In genomic region chr17:27353469-27354050, GRCh38 we compare ENCODE assay signal across 8 cellular contexts. TPM values are rescaled to one million over a fixed set of nuclear protein-coding genes. Genes with fewer than 3 reads are reported as not detected.
DNase-seq lines count a peak whose midpoint lies in the region; ATAC-seq, FAIRE-seq and TF ChIP-seq lines count a peak whose summit lies in the region.

No MANE protein-coding gene starts in this region.

- peak; percentile 49 for ATAC-seq in GM19468 (IDR thresholded peaks at IDR 0.05; ENCODE audit: extremely low read depth, unreplicated experiment)

- H3K9me3 ChIP-seq in Caco-2 (no peaks in the 10 kb centered on the region), endothelial cell of umbilical vein (replicated peaks; ENCODE audit: control insufficient read depth, insufficient read depth, low read length) (no peaks in the 10 kb centered on the region), mononuclear cell (ENCODE audit: low read depth, low read length) (no peaks in the 10 kb centered on the region)

- dilution Hi-C loops in endothelial cell of umbilical vein (cut with MboI; ENCODE audit: extremely low pct_ligation_motif_present, low sequenced_read_pairs), result no loop called here

- peaks cover 10% of the 10 kb centered on the region for H3K36me3 Mint-ChIP-seq in Caco-2 (ENCODE audit: insufficient read depth, unreplicated experiment)

- TF ChIP-seq CTCF in Caco-2 (IDR thresholded peaks at IDR 0.05; ENCODE audit: insufficient read depth in 1 of 2, low read depth in 1 of 2, low read length in 1 of 2, severe bottlenecking in 1 of 2, unreplicated experiment in 1 of 2) (peak; percentile 55 to 96), endothelial cell of umbilical vein (IDR thresholded peaks at IDR 0.05; ENCODE audit: extremely low read depth in 1 of 2, insufficient read depth in 1 of 2, low read depth in 1 of 2, low read length in 2 of 2) (peak; percentile 61 to 99)

- H3K4me2 ChIP-seq in endothelial cell of umbilical vein (ENCODE audit: insufficient read depth, low read length), result peak overlapping the region; percentile 15

- H3K36me3 ChIP-seq in Caco-2 (ENCODE audit: control insufficient read depth, insufficient read depth, low read length) (no peaks in the 10 kb centered on the region), endothelial cell of umbilical vein (ENCODE audit: control insufficient read depth in 2 of 2, extremely low read depth in 1 of 2, insufficient read depth in 2 of 2, low read length in 2 of 2) (no peaks in the 10 kb centered on the region)

- H2AFZ ChIP-seq in endothelial cell of umbilical vein (ENCODE audit: low read depth, low read length), result peak overlapping the region; percentile 23

- BruUV-seq in Caco-2 (replicated peaks; lab: Mats Ljungman, UMichigan), result no TSS peak
- BruUV-seq in endothelial cell of umbilical vein (replicated peaks; lab: Mats Ljungman, UMichigan), result no TSS peak

- no peaks in the 10 kb centered on the region for H3K79me2 ChIP-seq in endothelial cell of umbilical vein (ENCODE audit: control insufficient read depth, insufficient read depth, low read length)

- H3K27me3 Mint-ChIP-seq in Caco-2 (ENCODE audit: insufficient read depth, unreplicated experiment), result no peaks in the 10 kb centered on the region

- peak; percentile 96 for FAIRE-seq in endothelial cell of umbilical vein (lab: Jason Lieb, UNC)

- peak overlapping the region; percentile 98 for H3K4me3 Mint-ChIP-seq in Caco-2 (ENCODE audit: unreplicated experiment)

- H3K27me3 ChIP-seq in Caco-2 (replicated peaks; ENCODE audit: control insufficient read depth, insufficient read depth, low read length) (no peaks in the 10 kb centered on the region), endothelial cell of umbilical vein (ENCODE audit: control insufficient read depth in 2 of 2, insufficient read depth in 2 of 2, low read length in 2 of 2) (no peaks in the 10 kb centered on the region), mononuclear cell (ENCODE audit: insufficient read depth, low read length) (no peaks in the 10 kb centered on the region)

- H3K4me1 Mint-ChIP-seq in Caco-2 (ENCODE audit: low read depth, unreplicated experiment), result no peaks in the 10 kb centered on the region

- no peaks in the 10 kb centered on the region for H3K9me3 Mint-ChIP-seq in Caco-2 (ENCODE audit: unreplicated experiment)

- CTCF ChIA-PET in Caco-2 (lab: Charles Lee) (interaction anchor here (0.7 to 1.8 kb wide), 10 partner anchors 10 to 246 kb away, joined by 3 to 8 read pairs (median 4); partner anchors contain the start of gene KSR1), endothelial cell of umbilical vein (lab: Charles Lee) (interaction anchor here (0.5 to 4.7 kb wide), 27 partner anchors 10 to 279 kb away, joined by 3 to 73 read pairs (median 5); partner anchors contain the start of gene KSR1)

- H3K9ac ChIP-seq in endothelial cell of umbilical vein (replicated peaks; ENCODE audit: extremely low read depth, insufficient read depth, low read length), result peak overlapping the region; percentile 78

- H4K20me1 ChIP-seq in endothelial cell of umbilical vein (replicated peaks; ENCODE audit: control insufficient read depth, extremely low read depth, insufficient read depth, low read length), result no peaks in the 10 kb centered on the region

- H3K27ac Mint-ChIP-seq in Caco-2 (ENCODE audit: unreplicated experiment), result peak overlapping the region; percentile 99

- DNase-seq in Caco-2 (peak; percentile 94 to 96), HS-5 (ENCODE audit: low read depth) (peak; percentile 66), NOMO-1 treated with dmso at 0.1 percent for 144 hours (lab: John Stamatoyannopoulos, UW; ENCODE audit: unreplicated experiment) (peak; percentile 73), endothelial cell of umbilical vein (ENCODE audit: low read depth, low spot score) (peak; percentile 97)
- DNase-seq in activated CD8-positive, alpha-beta memory T cell treated with anti-CD3 and anti-CD28 coated beads, Interleukin-2, amount 50 U/mL, for 48 hours, result peak; percentile 95
- DNase-seq in stimulated activated CD8-positive, alpha-beta memory T cell treated with anti-CD3 and anti-CD28 coated beads, Interleukin-2, amount 100 ng/mL, for 48 hours (ENCODE audit: low read depth in 2 of 2), result peak; percentile 84 to 85

- H3K4me3 ChIP-seq in Caco-2 (ENCODE audit: low read depth, low read length) (peak overlapping the region; percentile 93), endothelial cell of umbilical vein (replicated peaks in 1 of 3; ENCODE audit: insufficient read depth in 1 of 3, low read depth in 1 of 3, low read length in 3 of 3) (peak overlapping the region in 1 of 3 experiments; percentile 20), mononuclear cell (ENCODE audit: low read length) (peak overlapping the region; percentile 50)

- H3K27ac ChIP-seq in endothelial cell of umbilical vein (ENCODE audit: insufficient read depth, low read depth, low read length), result peak overlapping the region; percentile 99

- no peaks in the 10 kb centered on the region for H3K9me1 ChIP-seq in endothelial cell of umbilical vein (replicated peaks; ENCODE audit: control insufficient read depth, extremely low read depth, insufficient read depth, low read length)

- peak; percentile 47 for TF ChIP-seq POLR2A in endothelial cell of umbilical vein (IDR thresholded peaks at IDR 0.05; ENCODE audit: low read depth, low read length)

- POLR2A ChIA-PET in Caco-2 (lab: Charles Lee) (no interaction called here), endothelial cell of umbilical vein (lab: Charles Lee) (interaction anchor here (1.5 kb wide), 1 partner anchor 60 kb away, joined by 3 read pairs; the partner anchor contains the start of gene WSB1)

- intact Hi-C loops in Caco-2 (cut with micrococcal nuclease; ENCODE audit: unreplicated experiment) (loop anchor here (1.0 to 5.0 kb wide), 4 partner anchors 78 to 248 kb away; no protein-coding TSS in a partner anchor), endothelial cell of umbilical vein (cut with micrococcal nuclease) (loop anchor here (1.0 to 5.0 kb wide), 10 partner anchors 20 to 299 kb away; partner anchors contain the start of gene WSB1)

- H3K4me1 ChIP-seq in Caco-2, result peaks cover 9% of the 10 kb centered on the region; the same call in 1 of the 2 replicates
- peaks cover 40% of the 10 kb centered on the region for H3K4me1 ChIP-seq in endothelial cell of umbilical vein (ENCODE audit: control insufficient read depth, extremely low read depth, insufficient read depth, low read length)
- peaks cover 26% of the 10 kb centered on the region for H3K4me1 ChIP-seq in mononuclear cell (ENCODE audit: insufficient read depth, low read length)

TF ChIP-seq in endothelial cell of umbilical vein, 7 proteins besides CTCF, POLR2A, EP300 and RAD21:
- TF ChIP-seq EZH2 (IDR thresholded peaks at IDR 0.05; ENCODE audit: borderline replicate concordance, low read depth, low read length, severe bottlenecking), result no peak
- peak; percentile 98 for TF ChIP-seq POLR2AphosphoS5 (IDR thresholded peaks at IDR 0.05; ENCODE audit: insufficient read depth, low read depth, low read length)
- TF ChIP-seq MYC (IDR thresholded peaks at IDR 0.05; ENCODE audit: low read depth, low read length), result peak; percentile 64
- peak; percentile 98 for TF ChIP-seq FOS (IDR thresholded peaks at IDR 0.05; ENCODE audit: borderline replicate concordance, insufficient read depth, low read length)
- TF ChIP-seq MAX (IDR thresholded peaks at IDR 0.05; ENCODE audit: insufficient read depth, insufficient read length), result peak; percentile 35
- peak; percentile 98 for TF ChIP-seq JUN (IDR thresholded peaks at IDR 0.05; ENCODE audit: borderline replicate concordance, insufficient read depth, insufficient read length, low read depth)
- TF ChIP-seq GATA2 (IDR thresholded peaks at IDR 0.05; ENCODE audit: insufficient read depth, insufficient read length, low read depth, low read length), result peak; percentile 56

RNA-seq across cellular contexts. Expression of gene WSB1, which starts 59.6 kb away (rescaled TPM):
- total RNA-seq in Caco-2 (2022) (149 and 157 TPM in 2 replicates), endothelial cell of umbilical vein (334 and 471 TPM in 2 replicates), mononuclear cell (102 TPM)
- 736 and 750 TPM in 2 replicates for polyA plus RNA-seq in endothelial cell of umbilical vein
- 205 and 437 TPM in 2 replicates for polyA plus RNA-seq in endothelial cell of umbilical vein (2011; cell fraction: cytosol; rRNA removed)
- 2,468 and 4,773 TPM in 2 replicates for polyA plus RNA-seq in endothelial cell of umbilical vein (2011; cell fraction: nucleus; rRNA removed)
- 242 and 354 TPM in 2 replicates for polyA plus RNA-seq in endothelial cell of umbilical vein (2012)
- polyA minus RNA-seq in endothelial cell of umbilical vein, result 520 and 546 TPM in 2 replicates
- 12.8 TPM for polyA minus RNA-seq in endothelial cell of umbilical vein (2011; cell fraction: cytosol; rRNA and poly(A)+ RNA removed)
- polyA minus RNA-seq in endothelial cell of umbilical vein (2011; cell fraction: nucleus; rRNA and poly(A)+ RNA removed), result 507 and 650 TPM in 2 replicates
